In genomic region chr6:119226089-119226488, GRCh38 we compare ENCODE assay signal across 19 cellular contexts.
DNase-seq lines count a peak whose midpoint lies in the region; ATAC-seq, FAIRE-seq and TF ChIP-seq lines count a peak whose summit lies in the region.
"Had no signal": no experiment of that assay in that cellular context is flagged by ENCODE, and none has a peak within 500 bp of the region (broad histone marks: within the 10 kb centered on the region; RNA-seq: fewer than 3 reads in every experiment).

No MANE protein-coding gene starts in this region.

- DNase-seq in HepG2 (ENCODE audit: low spot score) (no peak), right lobe of liver (no peak), NCI-H748 (lab: John Stamatoyannopoulos, UW; ENCODE audit: unreplicated experiment) (peak; percentile 72), NOMO-1 treated with DMSO at 0.1 percent for 48 hours (lab: John Stamatoyannopoulos, UW; ENCODE audit: unreplicated experiment) (no peak), GM19238 (ENCODE audit: insufficient read length, low spot score) (no peak), foreskin fibroblast (no peak), GM19239 (ENCODE audit: insufficient read length, low spot score) (no peak)
- DNase-seq: activated naive CD4-positive, alpha-beta T cell treated with Interleukin-2 at 50 U/mL for 16 hours; activated T-cell treated with anti-CD3 and anti-CD28 coated beads for 4 hours; CD4-positive, CD25-positive, alpha-beta regulatory T cell; central memory CD4-positive, alpha-beta T cell; esophagus squamous epithelium; NCI-H446; Right ventricle myocardium superior; sigmoid colon; T-helper 1 cell; testis had no signal

- WGBS in HepG2 (ENCODE audit: low lambda C conversion rate): 94% methylated on average over 4 of the region's 4 CpGs
- no CpG with 5 or more reads among the region's 4 CpGs for WGBS in right lobe of liver (ENCODE audit: insufficient coverage, low coverage, low lambda C conversion rate, missing lambda C conversion rate)

- peaks cover 13 to 45% of the 10 kb centered on the region in 2 experiments for H3K36me3 ChIP-seq in HepG2 (replicated peaks in 1 of 2; ENCODE audit: control insufficient read depth in 1 of 2, insufficient read depth in 2 of 2, low read length in 2 of 2)
- peaks cover 0 to 3% (median 0%) of the 10 kb centered on the region in 4 donors for H3K36me3 ChIP-seq in right lobe of liver
- H3K36me3 ChIP-seq: esophagus squamous epithelium, sigmoid colon had no signal

- TF ChIP-seq EP300 in HepG2 (IDR thresholded peaks at IDR 0.05; ENCODE audit: low read depth in 2 of 2, low read length in 2 of 2) (no peak), HepG2 (CRISPR knock-in tag; IDR thresholded peaks at IDR 0.05; ENCODE audit: borderline replicate concordance) (no peak)

- TF ChIP-seq RAD21 in HepG2 (CRISPR knock-in tag; IDR thresholded peaks at IDR 0.05): no peak

- intact Hi-C loops in HepG2 (cut with micrococcal nuclease; ENCODE audit: unreplicated experiment) (no loop called here), right lobe of liver (cut with DNase I) (no loop called here)

- no peak overlapping the region for H2AFZ ChIP-seq in HepG2 (ENCODE audit: low read length)

- CTCF ChIA-PET in HepG2 (lab: Yijun Ruan, JAX; ENCODE audit: low intra/inter-chr PET ratio, low total read pairs): no interaction called here

- TF ChIP-seq CTCF in HepG2 (CRISPR knock-in tag; IDR thresholded peaks at IDR 0.05) (no peak), right lobe of liver (IDR thresholded peaks at IDR 0.05) (no peak), foreskin fibroblast (IDR thresholded peaks at IDR 0.05; ENCODE audit: low read depth, low read length) (no peak)

- H3K4me1 ChIP-seq in HepG2 (ENCODE audit: insufficient read depth, low read length) (no peaks in the 10 kb centered on the region), right lobe of liver (no peaks in the 10 kb centered on the region)
- H3K4me1 ChIP-seq: esophagus squamous epithelium, sigmoid colon, testis had no signal

- no peak for TF ChIP-seq POLR2A in HepG2 (IDR thresholded peaks at IDR 0.05; ENCODE audit: insufficient read depth in 1 of 2, low read depth in 2 of 2, low read length in 2 of 2)
- TF ChIP-seq POLR2A in right lobe of liver (IDR thresholded peaks at IDR 0.05): no peak

- H3K9me3 ChIP-seq in HepG2 (ENCODE audit: low read length): no peaks in the 10 kb centered on the region
- H3K9me3 ChIP-seq in right lobe of liver: no peaks in the 10 kb centered on the region
- H3K9me3 ChIP-seq: esophagus squamous epithelium, sigmoid colon, testis had no signal

- no peak overlapping the region for H3K4me3 ChIP-seq in HepG2 (replicated peaks in 1 of 3; ENCODE audit: insufficient read depth in 1 of 3, low read depth in 2 of 3, low read length in 3 of 3)
- no peak overlapping the region for H3K4me3 ChIP-seq in right lobe of liver
- no peak overlapping the region for H3K4me3 ChIP-seq in foreskin fibroblast (ENCODE audit: low read depth in 1 of 2, low read length in 2 of 2)
- H3K4me3 ChIP-seq: esophagus squamous epithelium, sigmoid colon, testis had no signal

- peaks cover 44% of the 10 kb centered on the region for H3K79me2 ChIP-seq in HepG2 (ENCODE audit: insufficient read depth, low read length)

- H3K27ac ChIP-seq in HepG2 (ENCODE audit: extremely low read length, insufficient read depth, low read length) (no peak overlapping the region), right lobe of liver (no peak overlapping the region)
- H3K27ac ChIP-seq: esophagus squamous epithelium, sigmoid colon, testis had no signal

- FAIRE-seq in HepG2 (lab: Jason Lieb, UNC): no peak
- peak; percentile 75 for FAIRE-seq in islet of Langerhans (lab: Jason Lieb, UNC)
- no peak for FAIRE-seq in GM19239 (lab: Jason Lieb, UNC)

- no peak overlapping the region for H3K4me2 ChIP-seq in HepG2 (ENCODE audit: low read depth, low read length)

- POLR2A ChIA-PET in HepG2 (lab: Yijun Ruan, JAX): interaction anchor here (0.6 kb wide), 1 partner anchor 40 kb away, joined by 3 read pairs; no protein-coding TSS in a partner anchor

- ATAC-seq in HepG2: peak; percentile 18; the same call in 2 of the 3 replicates
- no peak for ATAC-seq in right lobe of liver
- ATAC-seq: stimulated activated memory B cell treated with anti-CD40 and anti-IgM and Interleukin-4, amounts not matched to agents 10 μg/mL and 1 μg/mL and 100 μg/mL, for 72 hours had no signal

- in situ Hi-C loops in HepG2 (cut with HindIII; ENCODE audit: extremely low pct_ligation_motif_present, low pct_unique_long_range_greater_than_20kb): no loop called here

- H3K27me3 ChIP-seq in HepG2 (ENCODE audit: control insufficient read depth in 1 of 2, insufficient read depth in 2 of 2, low read length in 2 of 2): no peaks in the 10 kb centered on the region
- no peaks in the 10 kb centered on the region for H3K27me3 ChIP-seq in right lobe of liver
- H3K27me3 ChIP-seq: esophagus squamous epithelium, sigmoid colon, testis had no signal

- no TSS peak for BruUV-seq in HepG2 (replicated peaks; lab: Mats Ljungman, UMichigan)

- no peak overlapping the region for H3K9ac ChIP-seq in HepG2 (ENCODE audit: insufficient read depth, low read depth, low read length)

- H4K20me1 ChIP-seq in HepG2 (ENCODE audit: insufficient read depth, low read length): peaks cover 16% of the 10 kb centered on the region

TF ChIP-seq in HepG2, 621 proteins besides CTCF, POLR2A, EP300 and RAD21:
- TF ChIP-seq FOXP1 (IDR thresholded peaks at IDR 0.05) (no peak), FOXP1 (CRISPR knock-in tag; IDR thresholded peaks at IDR 0.05) (no peak), AGO2 (optimal IDR thresholded peaks at IDR 0.05; ENCODE audit: low read depth, low read length) (peak; percentile 30), FOXA1 (IDR thresholded peaks at IDR 0.05) (no peak), FOXA1 (CRISPR knock-in tag; IDR thresholded peaks at IDR 0.05) (peak; percentile 61), RBM22 (optimal IDR thresholded peaks at IDR 0.05; ENCODE audit: low read length) (peak; percentile 99), PAF1 (CRISPR knock-in tag; IDR thresholded peaks at IDR 0.05) (0 out of 2 replicates have a peak, but pooled peaks have one; percentile 69), ARID2 (CRISPR knock-in tag; IDR thresholded peaks at IDR 0.05; ENCODE audit: borderline replicate concordance) (no peak), SAP130 (CRISPR knock-in tag; IDR thresholded peaks at IDR 0.05; ENCODE audit: low read depth) (0 out of 2 replicates have a peak, but pooled peaks have one; percentile 7), ZGPAT (CRISPR knock-in tag; IDR thresholded peaks at IDR 0.05) (no peak)
